ENCODE assay signal across 1 cellular context in genomic region chr5:138468133-138468965, GRCh38.
TF ChIP-seq lines count a peak whose summit lies in the region.

No MANE protein-coding gene starts in this region.

TF ChIP-seq in K562, 482 proteins besides CTCF, POLR2A, EP300 and RAD21 (continued from another document and continues in another):
- TF ChIP-seq ZBTB40 (IDR thresholded peaks at IDR 0.05) (no peak), ZBTB40 (CRISPR knock-in tag; IDR thresholded peaks at IDR 0.05) (no peak), KLF1 (tag; IDR thresholded peaks at IDR 0.05) (no peak), ZKSCAN8 (CRISPR knock-in tag; IDR thresholded peaks at IDR 0.05) (no peak), ZFP91 (CRISPR knock-in tag; IDR thresholded peaks at IDR 0.05) (0 out of 2 replicates have a peak, but pooled peaks have one; percentile 15), MTF1 (CRISPR knock-in tag; IDR thresholded peaks at IDR 0.05; ENCODE audit: borderline replicate concordance) (no peak), CBX3 (IDR thresholded peaks at IDR 0.05; ENCODE audit: borderline replicate concordance in 1 of 2, low read length in 2 of 2) (peak in 1 of 2 experiments; percentile 48; a peak in 1 of 3 replicates), PCBP2 (IDR thresholded peaks at IDR 0.05; ENCODE audit: low read depth, low read length, poor library complexity, severe bottlenecking) (peak; percentile 97), EP400 (IDR thresholded peaks at IDR 0.05) (peak; percentile 31; the same call in 1 of the 2 replicates), ZNF23 (CRISPR knock-in tag; IDR thresholded peaks at IDR 0.05) (no peak), ZNF197 (CRISPR knock-in tag; IDR thresholded peaks at IDR 0.05; ENCODE audit: low read depth) (no peak), PHB (CRISPR knock-in tag; IDR thresholded peaks at IDR 0.05) (no peak), MCM2 (IDR thresholded peaks at IDR 0.05; ENCODE audit: low read depth) (no peak), ARID3B (CRISPR knock-in tag; IDR thresholded peaks at IDR 0.05; ENCODE audit: borderline replicate concordance) (no peak), ZNF668 (CRISPR knock-in tag; IDR thresholded peaks at IDR 0.05) (no peak), ETS1 (conservative IDR thresholded peaks at IDR 0.05; ENCODE audit: control insufficient read depth, low read depth, low read length) (peak; percentile 65; the same call in 1 of the 2 replicates), TEAD4 (IDR thresholded peaks at IDR 0.05; ENCODE audit: low read length) (peak; percentile 19), TEAD4 (CRISPR knock-in tag; IDR thresholded peaks at IDR 0.05; ENCODE audit: borderline replicate concordance) (no peak), ZBTB8A (IDR thresholded peaks at IDR 0.05; ENCODE audit: partially characterized antibody) (peak; percentile 51), BHLHE40 (IDR thresholded peaks at IDR 0.05; ENCODE audit: low read length) (no peak), CREB1 (IDR thresholded peaks at IDR 0.05) (peak; percentile 52), CREB1 (CRISPR knock-in tag; IDR thresholded peaks at IDR 0.05) (0 out of 2 replicates have a peak, but pooled peaks have one; percentile 15), TFE3 (CRISPR knock-in tag; IDR thresholded peaks at IDR 0.05) (no peak), SRSF3 (IDR thresholded peaks at IDR 0.05; ENCODE audit: insufficient read depth, low read length) (no peak), HMG20B (CRISPR knock-in tag; IDR thresholded peaks at IDR 0.05) (no peak), ZNF830 (CRISPR knock-in tag; IDR thresholded peaks at IDR 0.05) (no peak), SUPT5H (IDR thresholded peaks at IDR 0.05) (peak; percentile 70), ERF (CRISPR knock-in tag; IDR thresholded peaks at IDR 0.05) (no peak), ZMIZ1 (IDR thresholded peaks at IDR 0.05; ENCODE audit: low read depth in 2 of 2, low read length in 2 of 2) (peak in 1 of 2 experiments; percentile 1; a peak in 1 of 4 replicates), JUNB (CRISPR knock-in tag; conservative IDR thresholded peaks at IDR 0.05) (no peak), SP2 (IDR thresholded peaks at IDR 0.05; ENCODE audit: extremely low read depth, low read depth, low read length, poor library complexity, severe bottlenecking) (no peak), XRCC4 (IDR thresholded peaks at IDR 0.05; ENCODE audit: extremely low read depth, insufficient read depth, insufficient read length) (no peak), CBX2 (IDR thresholded peaks at IDR 0.05; ENCODE audit: insufficient read depth, low read length, poor library complexity, severe bottlenecking) (no peak), RBBP5 (IDR thresholded peaks at IDR 0.05; ENCODE audit: borderline replicate concordance, insufficient read depth, low read length, poor library complexity, severe bottlenecking) (no peak)
- TF ChIP-seq, protein P1, sequence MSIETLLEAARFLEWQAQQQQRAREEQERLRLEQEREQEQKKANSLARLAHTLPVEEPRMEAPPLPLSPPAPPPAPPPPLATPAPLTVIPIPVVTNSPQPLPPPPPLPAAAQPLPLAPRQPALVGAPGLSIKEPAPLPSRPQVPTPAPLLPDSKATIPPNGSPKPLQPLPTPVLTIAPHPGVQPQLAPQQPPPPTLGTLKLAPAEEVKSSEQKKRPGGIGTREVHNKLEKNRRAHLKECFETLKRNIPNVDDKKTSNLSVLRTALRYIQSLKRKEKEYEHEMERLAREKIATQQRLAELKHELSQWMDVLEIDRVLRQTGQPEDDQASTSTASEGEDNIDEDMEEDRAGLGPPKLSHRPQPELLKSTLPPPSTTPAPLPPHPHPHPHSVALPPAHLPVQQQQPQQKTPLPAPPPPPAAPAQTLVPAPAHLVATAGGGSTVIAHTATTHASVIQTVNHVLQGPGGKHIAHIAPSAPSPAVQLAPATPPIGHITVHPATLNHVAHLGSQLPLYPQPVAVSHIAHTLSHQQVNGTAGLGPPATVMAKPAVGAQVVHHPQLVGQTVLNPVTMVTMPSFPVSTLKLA (conservative IDR thresholded peaks at IDR 0.05) = 0 out of 4 replicates have a peak, but pooled peaks of 1 of the 2 experiments have one; percentile 23
- TF ChIP-seq, protein P2, sequence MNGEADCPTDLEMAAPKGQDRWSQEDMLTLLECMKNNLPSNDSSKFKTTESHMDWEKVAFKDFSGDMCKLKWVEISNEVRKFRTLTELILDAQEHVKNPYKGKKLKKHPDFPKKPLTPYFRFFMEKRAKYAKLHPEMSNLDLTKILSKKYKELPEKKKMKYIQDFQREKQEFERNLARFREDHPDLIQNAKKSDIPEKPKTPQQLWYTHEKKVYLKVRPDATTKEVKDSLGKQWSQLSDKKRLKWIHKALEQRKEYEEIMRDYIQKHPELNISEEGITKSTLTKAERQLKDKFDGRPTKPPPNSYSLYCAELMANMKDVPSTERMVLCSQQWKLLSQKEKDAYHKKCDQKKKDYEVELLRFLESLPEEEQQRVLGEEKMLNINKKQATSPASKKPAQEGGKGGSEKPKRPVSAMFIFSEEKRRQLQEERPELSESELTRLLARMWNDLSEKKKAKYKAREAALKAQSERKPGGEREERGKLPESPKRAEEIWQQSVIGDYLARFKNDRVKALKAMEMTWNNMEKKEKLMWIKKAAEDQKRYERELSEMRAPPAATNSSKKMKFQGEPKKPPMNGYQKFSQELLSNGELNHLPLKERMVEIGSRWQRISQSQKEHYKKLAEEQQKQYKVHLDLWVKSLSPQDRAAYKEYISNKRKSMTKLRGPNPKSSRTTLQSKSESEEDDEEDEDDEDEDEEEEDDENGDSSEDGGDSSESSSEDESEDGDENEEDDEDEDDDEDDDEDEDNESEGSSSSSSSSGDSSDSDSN (IDR thresholded peaks at IDR 0.05; ENCODE audit: borderline replicate concordance in 1 of 2, low read depth in 2 of 2, low read length in 2 of 2) = no peak
